17 cellular contexts compared by ENCODE assay signal in the genomic region with DNA sequence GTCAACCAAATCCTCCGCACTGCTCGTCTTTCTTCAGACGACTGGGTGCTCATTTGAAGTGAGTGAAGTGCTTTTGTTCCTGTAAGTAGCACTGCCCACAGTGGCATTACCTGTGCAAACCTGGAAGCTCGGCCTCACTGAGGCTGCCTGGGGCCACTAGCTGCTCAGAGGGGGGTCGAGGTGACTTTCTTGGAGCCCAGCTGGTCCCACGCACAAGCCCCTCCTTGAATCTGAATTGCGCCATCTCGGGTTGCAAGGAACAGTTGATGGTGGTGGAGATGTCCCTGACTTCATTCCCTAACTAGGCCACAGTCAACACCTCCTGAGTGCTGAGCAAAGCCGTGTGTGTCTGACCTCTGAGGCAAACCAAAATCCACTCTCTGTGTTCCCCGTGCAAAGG.
DNase-seq lines count a peak whose midpoint lies in the region; ATAC-seq and TF ChIP-seq lines count a peak whose summit lies in the region.
"Had no signal": no experiment of that assay in that cellular context is flagged by ENCODE, and none has a peak within 500 bp of the region (broad histone marks: within the 10 kb centered on the region; RNA-seq: fewer than 3 reads in every experiment).

No MANE protein-coding gene starts in this region.

- no peaks in the 10 kb centered on the region for H4K20me1 ChIP-seq in GM23338 (replicated peaks; ENCODE audit: insufficient read depth)

- no peaks in the 10 kb centered on the region for H3K9me3 ChIP-seq in heart left ventricle
- H3K9me3 ChIP-seq: HAP-1, sigmoid colon, thyroid gland had no signal

- peak overlapping the region; percentile 73 for H3K27ac Mint-ChIP-seq in stimulated activated memory B cell treated with anti-CD40 and anti-IgM and Interleukin-4, amounts not matched to agents 10 μg/mL and 1 μg/mL and 100 μg/mL, for 72 hours
- H3K27ac Mint-ChIP-seq in GM23338 = no peak overlapping the region
- H3K27ac Mint-ChIP-seq: WTC11 had no signal

- H3K36me3 ChIP-seq in heart left ventricle (peaks cover 0 to 28% (median 11%) of the 10 kb centered on the region in 9 donors), GM23338 (ENCODE audit: insufficient read depth) (no peaks in the 10 kb centered on the region)
- H3K36me3 ChIP-seq: HAP-1 had no signal

- no peak for TF ChIP-seq CTCF in heart left ventricle (IDR thresholded peaks at IDR 0.05)
- TF ChIP-seq CTCF in GM23338 (conservative IDR thresholded peaks at IDR 0.05; ENCODE audit: low read depth in 2 of 2) = no peak

- H3K27me3 ChIP-seq in heart left ventricle (no peaks in the 10 kb centered on the region), GM23338 (ENCODE audit: insufficient read depth) (no peaks in the 10 kb centered on the region)
- H3K27me3 ChIP-seq: sigmoid colon, thyroid gland had no signal

- intact Hi-C loops in cardiac septum (cut with DNase I) = no loop called here
- intact Hi-C loops in heart left ventricle (cut with DNase I) = loop anchor here in 1 of 10 donors (10.0 kb wide), 1 partner anchor 102 kb away; no protein-coding TSS in a partner anchor

- H3K4me3 ChIP-seq in heart left ventricle = no peak overlapping the region
- no peak overlapping the region for H3K4me3 ChIP-seq in GM23338
- H3K4me3 ChIP-seq: HAP-1, sigmoid colon, thyroid gland had no signal

- H3K27ac ChIP-seq in heart left ventricle (peak overlapping the region in 1 of 12 donors; percentile 27), GM23338 (ENCODE audit: low read depth) (no peak overlapping the region)
- H3K27ac ChIP-seq: C4-2B, sigmoid colon, thyroid gland had no signal

- H3K36me3 Mint-ChIP-seq in stimulated activated memory B cell treated with anti-CD40 and anti-IgM and Interleukin-4, amounts not matched to agents 10 μg/mL and 1 μg/mL and 100 μg/mL, for 72 hours = peaks cover 21% of the 10 kb centered on the region
- H3K36me3 Mint-ChIP-seq in GM23338 (ENCODE audit: low read depth) = peaks cover 12% of the 10 kb centered on the region

- no peak overlapping the region for H2AFZ ChIP-seq in GM23338

- H3K79me2 ChIP-seq in GM23338 (replicated peaks; ENCODE audit: insufficient read depth) = no peaks in the 10 kb centered on the region

- no peaks in the 10 kb centered on the region for H3K9me2 ChIP-seq in GM23338 (ENCODE audit: insufficient read depth)

- H3K27me3 Mint-ChIP-seq in stimulated activated memory B cell treated with anti-CD40 and anti-IgM and Interleukin-4, amounts not matched to agents 10 μg/mL and 1 μg/mL and 100 μg/mL, for 72 hours = no peaks in the 10 kb centered on the region
- H3K27me3 Mint-ChIP-seq in GM23338 (ENCODE audit: insufficient read depth, low read depth, poor library complexity) = peaks cover 15% of the 10 kb centered on the region

- ATAC-seq in heart left ventricle = no peak
- no peak for ATAC-seq in stimulated activated memory B cell treated with anti-CD40 and anti-IgM and Interleukin-4, amounts not matched to agents 10 μg/mL and 1 μg/mL and 100 μg/mL, for 72 hours
- ATAC-seq in GM23338 = no peak

- no peak overlapping the region for H3K4me3 Mint-ChIP-seq in stimulated activated memory B cell treated with anti-CD40 and anti-IgM and Interleukin-4, amounts not matched to agents 10 μg/mL and 1 μg/mL and 100 μg/mL, for 72 hours
- no peak overlapping the region for H3K4me3 Mint-ChIP-seq in GM23338
- H3K4me3 Mint-ChIP-seq: WTC11 had no signal

- H3K4me1 ChIP-seq in heart left ventricle = peaks cover 0 to 34% (median 0%) of the 10 kb centered on the region in 12 donors
- no peaks in the 10 kb centered on the region; the same call in 1 of the 2 replicates for H3K4me1 ChIP-seq in GM23338 (ENCODE audit: insufficient read depth)
- H3K4me1 ChIP-seq: HAP-1, sigmoid colon had no signal

- H3F3A ChIP-seq in GM23338 (replicated peaks; ENCODE audit: low read depth) = no peaks in the 10 kb centered on the region

- DNase-seq in cardiac septum (ENCODE audit: low spot score) = peak; percentile 55
- no peak for DNase-seq in heart left ventricle
- peak; percentile 76 for DNase-seq in NCI-H187 treated with DMSO at 0.1 percent for 48 hours (lab: John Stamatoyannopoulos, UW)
- DNase-seq in ecto neural progenitor cell (ENCODE audit: low spot score) = peak; percentile 25
- DNase-seq in mesenteric fat pad (ENCODE audit: low spot score) = no peak
- no peak for DNase-seq in GM23338 (ENCODE audit: low spot score)
- DNase-seq: amygdala; erythroblast; mammary epithelial cell; NCI-H1694; sigmoid colon; stimulated activated CD4-positive, alpha-beta T cell treated with anti-CD3 and anti-CD28 coated beads, Interleukin-2, amount 100 ng/mL, for 48 hours; thyroid gland had no signal

- H3K4me1 Mint-ChIP-seq in stimulated activated memory B cell treated with anti-CD40 and anti-IgM and Interleukin-4, amounts not matched to agents 10 μg/mL and 1 μg/mL and 100 μg/mL, for 72 hours = peaks cover 60% of the 10 kb centered on the region
- peaks cover 31% of the 10 kb centered on the region for H3K4me1 Mint-ChIP-seq in GM23338

- whole genome bisulfite sequencing in heart left ventricle, 4 donors = 77 to 81% (median 79%) methylated on average over 10 of the region's 10 CpGs

- no peak overlapping the region for H3K4me2 ChIP-seq in GM23338

- TF ChIP-seq POLR2A in heart left ventricle (IDR thresholded peaks at IDR 0.05) = no peak

- H3K9me3 Mint-ChIP-seq in stimulated activated memory B cell treated with anti-CD40 and anti-IgM and Interleukin-4, amounts not matched to agents 10 μg/mL and 1 μg/mL and 100 μg/mL, for 72 hours = no peaks in the 10 kb centered on the region
- no peaks in the 10 kb centered on the region; the same call in 2 of the 3 replicates for H3K9me3 Mint-ChIP-seq in GM23338
- H3K9me3 Mint-ChIP-seq: WTC11 had no signal

TF ChIP-seq in GM23338, 12 proteins besides CTCF, POLR2A, EP300 and RAD21 (continues in another document):
- TF ChIP-seq ZNF331 (CRISPR knock-in tag; IDR thresholded peaks at IDR 0.05; ENCODE audit: low read depth) (no peak), STAT1 (IDR thresholded peaks at IDR 0.05; ENCODE audit: unreplicated experiment) (no peak), NANOG (IDR thresholded peaks at IDR 0.05; ENCODE audit: borderline replicate concordance) (no peak), ETS1 (IDR thresholded peaks at IDR 0.05) (no peak), EZH2 (IDR thresholded peaks at IDR 0.05; ENCODE audit: low read depth, unreplicated experiment) (no peak), EZH2phosphoT487 (IDR thresholded peaks at IDR 0.05; ENCODE audit: unreplicated experiment) (no peak)
- TF ChIP-seq, protein P1, sequence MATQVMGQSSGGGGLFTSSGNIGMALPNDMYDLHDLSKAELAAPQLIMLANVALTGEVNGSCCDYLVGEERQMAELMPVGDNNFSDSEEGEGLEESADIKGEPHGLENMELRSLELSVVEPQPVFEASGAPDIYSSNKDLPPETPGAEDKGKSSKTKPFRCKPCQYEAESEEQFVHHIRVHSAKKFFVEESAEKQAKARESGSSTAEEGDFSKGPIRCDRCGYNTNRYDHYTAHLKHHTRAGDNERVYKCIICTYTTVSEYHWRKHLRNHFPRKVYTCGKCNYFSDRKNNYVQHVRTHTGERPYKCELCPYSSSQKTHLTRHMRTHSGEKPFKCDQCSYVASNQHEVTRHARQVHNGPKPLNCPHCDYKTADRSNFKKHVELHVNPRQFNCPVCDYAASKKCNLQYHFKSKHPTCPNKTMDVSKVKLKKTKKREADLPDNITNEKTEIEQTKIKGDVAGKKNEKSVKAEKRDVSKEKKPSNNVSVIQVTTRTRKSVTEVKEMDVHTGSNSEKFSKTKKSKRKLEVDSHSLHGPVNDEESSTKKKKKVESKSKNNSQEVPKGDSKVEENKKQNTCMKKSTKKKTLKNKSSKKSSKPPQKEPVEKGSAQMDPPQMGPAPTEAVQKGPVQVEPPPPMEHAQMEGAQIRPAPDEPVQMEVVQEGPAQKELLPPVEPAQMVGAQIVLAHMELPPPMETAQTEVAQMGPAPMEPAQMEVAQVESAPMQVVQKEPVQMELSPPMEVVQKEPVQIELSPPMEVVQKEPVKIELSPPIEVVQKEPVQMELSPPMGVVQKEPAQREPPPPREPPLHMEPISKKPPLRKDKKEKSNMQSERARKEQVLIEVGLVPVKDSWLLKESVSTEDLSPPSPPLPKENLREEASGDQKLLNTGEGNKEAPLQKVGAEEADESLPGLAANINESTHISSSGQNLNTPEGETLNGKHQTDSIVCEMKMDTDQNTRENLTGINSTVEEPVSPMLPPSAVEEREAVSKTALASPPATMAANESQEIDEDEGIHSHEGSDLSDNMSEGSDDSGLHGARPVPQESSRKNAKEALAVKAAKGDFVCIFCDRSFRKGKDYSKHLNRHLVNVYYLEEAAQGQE (IDR thresholded peaks at IDR 0.05; ENCODE audit: unreplicated experiment) = no peak

Comparison
In these comparisons a context has a peak if more than half of its experiments do, and no peak if none do; other contexts are left out.
1. DNase-seq: peak in cardiac septum (single experiment), NCI-H187 treated with DMSO at 0.1 percent for 48 hours (single experiment) and ecto neural progenitor cell (single experiment); none in heart left ventricle (0 of 5), mesenteric fat pad (single experiment) and GM23338 (single experiment).